ENCODE assay signal across 1 cellular context in genomic region chr6:169852504-169853195, GRCh38.
TF ChIP-seq lines count a peak whose summit lies in the region.

No MANE protein-coding gene starts in this region.

TF ChIP-seq in GM23338, 12 proteins besides CTCF, POLR2A, EP300 and RAD21 (continued from another document):
- TF ChIP-seq REST (IDR thresholded peaks at IDR 0.05; ENCODE audit: unreplicated experiment), result no peak
